Comparison of ENCODE assay signal across 8 cellular contexts in the genomic region with DNA sequence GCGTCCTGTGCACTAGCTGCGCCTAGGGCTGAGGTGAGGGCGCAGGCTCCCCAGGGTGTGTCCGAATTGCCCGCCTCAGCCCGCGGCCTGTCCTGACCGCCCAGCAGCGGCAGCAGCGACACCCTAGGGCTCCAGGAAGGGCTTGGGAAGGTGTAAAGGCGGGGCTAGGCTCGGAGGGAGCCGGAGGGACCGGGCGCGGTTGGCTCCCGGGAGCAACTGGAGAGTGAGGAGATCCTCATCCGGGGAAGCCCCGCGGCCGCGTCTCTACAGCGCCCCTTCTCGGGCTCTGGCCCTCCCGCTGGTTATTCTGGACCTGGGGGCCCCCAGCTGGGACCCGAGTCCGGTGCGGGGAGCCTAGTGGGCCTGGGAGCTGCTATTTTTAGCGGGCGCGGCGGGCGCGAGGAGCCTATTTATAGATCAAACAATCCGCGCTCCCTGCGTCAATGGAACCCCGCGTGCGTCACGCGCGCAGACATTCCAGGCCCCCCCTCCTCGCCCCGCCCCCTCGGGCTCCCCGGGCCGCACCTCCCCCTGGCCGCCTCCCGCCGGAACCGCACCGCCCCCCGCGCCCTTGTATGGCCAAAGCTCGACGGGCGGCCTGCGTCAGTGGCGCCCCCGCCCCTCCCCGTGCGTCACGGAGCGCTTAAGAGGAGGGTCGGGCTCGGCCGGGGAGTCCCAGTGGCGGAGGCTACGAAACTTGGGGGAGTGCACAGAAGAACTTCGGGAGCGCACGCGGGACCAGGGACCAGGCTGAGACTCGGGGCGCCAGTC. TPM values are rescaled to one million over a fixed set of nuclear protein-coding genes. Genes with fewer than 3 reads are reported as not detected.
A peak's percentile ranks its signal among the peaks of the same experiment; 100 is the strongest.
DNase-seq lines count a peak whose midpoint lies in the region; ATAC-seq and TF ChIP-seq lines count a peak whose summit lies in the region.

Gene NR4A1, plus strand, starts transcription at position 672 of the 771 bp plus-strand sequence. CDS start 2,887 bp downstream, outside the sequence.

- H3K4me3 Mint-ChIP-seq in nephron progenitor cell, result peak within 1 kb of the TSS; percentile 87
- H3K4me3 Mint-ChIP-seq in stimulated activated naive CD8-positive, alpha-beta T cell treated with anti-CD3 and anti-CD28 coated beads, Interleukin-15, Interleukin-2, amounts not matched to agents 100 ng/mL and 50 ng/mL, for 24 hours, result peak within 1 kb of the TSS; percentile 99

- H3K4me1 Mint-ChIP-seq in nephron progenitor cell, result peaks cover 32% of the 10 kb centered on the region
- peaks cover 27% of the 10 kb centered on the region for H3K4me1 Mint-ChIP-seq in stimulated activated naive CD8-positive, alpha-beta T cell treated with anti-CD3 and anti-CD28 coated beads, Interleukin-15, Interleukin-2, amounts not matched to agents 100 ng/mL and 50 ng/mL, for 24 hours (ENCODE audit: low read depth)

- H3K4me3 ChIP-seq in fibroblast of pulmonary artery (replicated peaks; ENCODE audit: low read depth, low read length), result peak within 1 kb of the TSS; percentile 70

- H3K36me3 Mint-ChIP-seq in nephron progenitor cell (ENCODE audit: low read depth), result no peaks in the 10 kb centered on the region
- peaks cover 33% of the 10 kb centered on the region for H3K36me3 Mint-ChIP-seq in stimulated activated naive CD8-positive, alpha-beta T cell treated with anti-CD3 and anti-CD28 coated beads, Interleukin-15, Interleukin-2, amounts not matched to agents 100 ng/mL and 50 ng/mL, for 24 hours (ENCODE audit: low read depth)

- peaks cover 21% of the 10 kb centered on the region for H3K27me3 Mint-ChIP-seq in nephron progenitor cell (ENCODE audit: low read depth, poor library complexity)
- H3K27me3 Mint-ChIP-seq in stimulated activated naive CD8-positive, alpha-beta T cell treated with anti-CD3 and anti-CD28 coated beads, Interleukin-15, Interleukin-2, amounts not matched to agents 100 ng/mL and 50 ng/mL, for 24 hours, result no peaks in the 10 kb centered on the region

- ATAC-seq in GM21529 (IDR thresholded peaks at IDR 0.05; ENCODE audit: unreplicated experiment), result peak; percentile 81

- H3K27ac Mint-ChIP-seq in nephron progenitor cell, result peak within 1 kb of the TSS; percentile 83
- peak within 1 kb of the TSS; percentile 95 for H3K27ac Mint-ChIP-seq in stimulated activated naive CD8-positive, alpha-beta T cell treated with anti-CD3 and anti-CD28 coated beads, Interleukin-15, Interleukin-2, amounts not matched to agents 100 ng/mL and 50 ng/mL, for 24 hours

- no peak for TF ChIP-seq RAD21 in Ishikawa (IDR thresholded peaks at IDR 0.05; ENCODE audit: low read depth)

- TF ChIP-seq CTCF in fibroblast of pulmonary artery (IDR thresholded peaks at IDR 0.05; ENCODE audit: low read length, missing control alignments), result peak; percentile 4
- no peak for TF ChIP-seq CTCF in nephron progenitor cell (IDR thresholded peaks at IDR 0.05)

- H3K9me3 Mint-ChIP-seq in nephron progenitor cell, result no peaks in the 10 kb centered on the region
- H3K9me3 Mint-ChIP-seq in stimulated activated naive CD8-positive, alpha-beta T cell treated with anti-CD3 and anti-CD28 coated beads, Interleukin-15, Interleukin-2, amounts not matched to agents 100 ng/mL and 50 ng/mL, for 24 hours, result no peaks in the 10 kb centered on the region

- peak; percentile 45 for TF ChIP-seq EP300 in Ishikawa (IDR thresholded peaks at IDR 0.05; ENCODE audit: borderline replicate concordance)

- DNase-seq in DMS79 treated with DMSO at 0.1 percent for 48 hours (lab: John Stamatoyannopoulos, UW) (peak; percentile 34), RPMI7951 (ENCODE audit: low read depth) (peak; percentile 92), fibroblast of pulmonary artery (ENCODE audit: low read depth) (peak; percentile 97), nephron progenitor cell (peak; percentile 99)
- peak; percentile 99 for DNase-seq in activated T-helper 9 cell treated with anti-CD3 and anti-CD28 coated beads, Interleukin-2, amount 50 U/mL, for 16 hours (ENCODE audit: low read depth)

TF ChIP-seq in Ishikawa, 13 proteins besides CTCF, POLR2A, EP300 and RAD21:
- TF ChIP-seq CEBPB (IDR thresholded peaks at IDR 0.05) (no peak), EGR1 (IDR thresholded peaks at IDR 0.05) (peak; percentile 53), YY1 (IDR thresholded peaks at IDR 0.05; ENCODE audit: low read depth) (peak; percentile 38; the same call in 1 of the 2 replicates), TCF12 (IDR thresholded peaks at IDR 0.05; ENCODE audit: low read depth) (0 out of 2 replicates have a peak, but pooled peaks have one; percentile 8), TEAD4 (IDR thresholded peaks at IDR 0.05) (peak; percentile 96), NFIC (IDR thresholded peaks at IDR 0.05) (no peak; the same call in 1 of the 2 replicates), ZBTB7A (IDR thresholded peaks at IDR 0.05; ENCODE audit: low read depth) (peak; percentile 91; the same call in 1 of the 2 replicates), CREB1 (IDR thresholded peaks at IDR 0.05; ENCODE audit: low read depth) (peak; percentile 88), FOXM1 (IDR thresholded peaks at IDR 0.05; ENCODE audit: borderline replicate concordance, low read depth) (no peak), TAF1 (IDR thresholded peaks at IDR 0.05; ENCODE audit: low read depth) (0 out of 2 replicates have a peak, but pooled peaks have one; percentile 38)
- TF ChIP-seq, protein P1, sequence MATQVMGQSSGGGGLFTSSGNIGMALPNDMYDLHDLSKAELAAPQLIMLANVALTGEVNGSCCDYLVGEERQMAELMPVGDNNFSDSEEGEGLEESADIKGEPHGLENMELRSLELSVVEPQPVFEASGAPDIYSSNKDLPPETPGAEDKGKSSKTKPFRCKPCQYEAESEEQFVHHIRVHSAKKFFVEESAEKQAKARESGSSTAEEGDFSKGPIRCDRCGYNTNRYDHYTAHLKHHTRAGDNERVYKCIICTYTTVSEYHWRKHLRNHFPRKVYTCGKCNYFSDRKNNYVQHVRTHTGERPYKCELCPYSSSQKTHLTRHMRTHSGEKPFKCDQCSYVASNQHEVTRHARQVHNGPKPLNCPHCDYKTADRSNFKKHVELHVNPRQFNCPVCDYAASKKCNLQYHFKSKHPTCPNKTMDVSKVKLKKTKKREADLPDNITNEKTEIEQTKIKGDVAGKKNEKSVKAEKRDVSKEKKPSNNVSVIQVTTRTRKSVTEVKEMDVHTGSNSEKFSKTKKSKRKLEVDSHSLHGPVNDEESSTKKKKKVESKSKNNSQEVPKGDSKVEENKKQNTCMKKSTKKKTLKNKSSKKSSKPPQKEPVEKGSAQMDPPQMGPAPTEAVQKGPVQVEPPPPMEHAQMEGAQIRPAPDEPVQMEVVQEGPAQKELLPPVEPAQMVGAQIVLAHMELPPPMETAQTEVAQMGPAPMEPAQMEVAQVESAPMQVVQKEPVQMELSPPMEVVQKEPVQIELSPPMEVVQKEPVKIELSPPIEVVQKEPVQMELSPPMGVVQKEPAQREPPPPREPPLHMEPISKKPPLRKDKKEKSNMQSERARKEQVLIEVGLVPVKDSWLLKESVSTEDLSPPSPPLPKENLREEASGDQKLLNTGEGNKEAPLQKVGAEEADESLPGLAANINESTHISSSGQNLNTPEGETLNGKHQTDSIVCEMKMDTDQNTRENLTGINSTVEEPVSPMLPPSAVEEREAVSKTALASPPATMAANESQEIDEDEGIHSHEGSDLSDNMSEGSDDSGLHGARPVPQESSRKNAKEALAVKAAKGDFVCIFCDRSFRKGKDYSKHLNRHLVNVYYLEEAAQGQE (IDR thresholded peaks at IDR 0.05; ENCODE audit: low read depth), result no peak
- TF ChIP-seq, protein P2, sequence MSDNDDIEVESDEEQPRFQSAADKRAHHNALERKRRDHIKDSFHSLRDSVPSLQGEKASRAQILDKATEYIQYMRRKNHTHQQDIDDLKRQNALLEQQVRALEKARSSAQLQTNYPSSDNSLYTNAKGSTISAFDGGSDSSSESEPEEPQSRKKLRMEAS (IDR thresholded peaks at IDR 0.05), result peak; percentile 86
- TF ChIP-seq, protein P3, sequence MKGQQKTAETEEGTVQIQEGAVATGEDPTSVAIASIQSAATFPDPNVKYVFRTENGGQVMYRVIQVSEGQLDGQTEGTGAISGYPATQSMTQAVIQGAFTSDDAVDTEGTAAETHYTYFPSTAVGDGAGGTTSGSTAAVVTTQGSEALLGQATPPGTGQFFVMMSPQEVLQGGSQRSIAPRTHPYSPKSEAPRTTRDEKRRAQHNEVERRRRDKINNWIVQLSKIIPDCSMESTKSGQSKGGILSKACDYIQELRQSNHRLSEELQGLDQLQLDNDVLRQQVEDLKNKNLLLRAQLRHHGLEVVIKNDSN (IDR thresholded peaks at IDR 0.05), result peak; percentile 65

RNA-seq across cellular contexts. Expression of gene NR4A1, which starts in this region (rescaled TPM):
- total RNA-seq in RPMI7951 (2014; rRNA removed; shearing (Covaris generic)), result 3.0 and 5.6 TPM in 2 replicates

Comparison
In these comparisons a context has a peak if more than half of its experiments do, and no peak if none do; other contexts are left out.
1. Peak in every context shown above with its lines: DNase-seq, ATAC-seq and H3K4me3 ChIP-seq.
2. DNase-seq: peak in every context shown above with its lines; median percentile 99 in activated T-helper 9 cell treated with anti-CD3 and anti-CD28 coated beads, Interleukin-2, amount 50 U/mL, for 16 hours; 99 in nephron progenitor cell; 97 in fibroblast of pulmonary artery; 92 in RPMI7951; 34 in DMS79 treated with DMSO at 0.1 percent for 48 hours.